Comparison of ENCODE assay signal across 16 cellular contexts in the genomic region with DNA sequence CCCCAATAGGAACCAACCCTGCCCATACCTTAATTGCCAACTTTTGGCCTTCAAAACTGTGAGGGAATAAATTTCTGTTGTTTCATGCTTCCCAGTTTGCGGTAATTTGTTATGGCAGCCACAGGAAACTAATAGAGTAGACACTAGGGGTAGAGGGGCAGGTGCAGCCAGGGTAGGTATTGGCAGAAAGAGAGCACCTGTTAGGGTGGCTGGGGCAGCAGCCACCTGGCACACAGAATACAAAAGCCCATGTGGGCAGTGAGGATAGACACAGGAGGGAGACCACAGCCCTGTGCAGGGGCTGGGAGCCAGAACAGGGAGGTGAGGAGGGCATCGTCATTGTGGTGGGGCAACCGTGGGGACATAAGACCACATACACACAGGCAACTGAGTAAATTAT. TPM values are rescaled to one million over a fixed set of nuclear protein-coding genes. Genes with fewer than 3 reads are reported as not detected.
DNase-seq lines count a peak whose midpoint lies in the region; ATAC-seq and TF ChIP-seq lines count a peak whose summit lies in the region.
"Had no signal": no experiment of that assay in that cellular context is flagged by ENCODE, and none has a peak within 500 bp of the region (broad histone marks: within the 10 kb centered on the region; RNA-seq: fewer than 3 reads in every experiment).

No MANE protein-coding gene starts in this region.

- no peak for TF ChIP-seq CTCF in DND-41 (IDR thresholded peaks at IDR 0.05; ENCODE audit: borderline replicate concordance, extremely low read depth, low read length, poor library complexity, severe bottlenecking)
- no peak for TF ChIP-seq CTCF in activated B cell treated with CpG ODN at 0.5 μM for 24 hours (IDR thresholded peaks at IDR 0.05)

- peaks cover 52 to 92% (median 84%) of the 10 kb centered on the region in 4 donors for H3K4me1 Mint-ChIP-seq in CD4-positive, CD25-positive, alpha-beta regulatory T cell
- H3K4me1 Mint-ChIP-seq in activated B cell treated with CpG ODN at 0.5 μM for 24 hours = peaks cover 92% of the 10 kb centered on the region
- H3K4me1 Mint-ChIP-seq in naive thymus-derived CD4-positive, alpha-beta T cell = peaks cover 78 to 97% (median 95%) of the 10 kb centered on the region in 7 donors

- H3K27me3 Mint-ChIP-seq in CD4-positive, CD25-positive, alpha-beta regulatory T cell = no peaks in the 10 kb centered on the region
- H3K27me3 Mint-ChIP-seq in activated B cell treated with CpG ODN at 0.5 μM for 24 hours = no peaks in the 10 kb centered on the region
- H3K27me3 Mint-ChIP-seq in naive thymus-derived CD4-positive, alpha-beta T cell = no peaks in the 10 kb centered on the region

- H3K27ac ChIP-seq in CD4-positive, CD25-positive, alpha-beta regulatory T cell (ENCODE audit: insufficient read depth, low read length, poor library complexity, severe bottlenecking) = no peak overlapping the region
- no peak overlapping the region for H3K27ac ChIP-seq in DND-41 (ENCODE audit: low read length)
- H3K27ac ChIP-seq in naive thymus-derived CD4-positive, alpha-beta T cell (ENCODE audit: low read depth, low read length) = no peak overlapping the region
- H3K27ac ChIP-seq: HL-60, PC-9, thyroid gland had no signal

- intact Hi-C loops in activated B cell treated with CpG ODN at 0.5 μM for 24 hours (cut with micrococcal nuclease) = no loop called here
- intact Hi-C loops in naive thymus-derived CD4-positive, alpha-beta T cell (cut with micrococcal nuclease) = no loop called here

- H3K27ac Mint-ChIP-seq in CD4-positive, CD25-positive, alpha-beta regulatory T cell = peak overlapping the region in 2 of 3 donors; percentile 12 to 85
- peak overlapping the region; percentile 83 for H3K27ac Mint-ChIP-seq in activated B cell treated with CpG ODN at 0.5 μM for 24 hours
- H3K27ac Mint-ChIP-seq in naive thymus-derived CD4-positive, alpha-beta T cell = peak overlapping the region in 7 of 9 donors; percentile 49 to 83 (median 64)

- no peak overlapping the region for H3K4me3 ChIP-seq in CD4-positive, CD25-positive, alpha-beta regulatory T cell (ENCODE audit: low read depth, low read length)
- no peak overlapping the region for H3K4me3 ChIP-seq in DND-41 (ENCODE audit: low read depth in 1 of 2, low read length in 2 of 2)
- no peak overlapping the region for H3K4me3 ChIP-seq in naive thymus-derived CD4-positive, alpha-beta T cell (ENCODE audit: low read length)
- H3K4me3 ChIP-seq: GM12878, PC-9, thyroid gland had no signal

- CTCF ChIA-PET in activated B cell treated with CpG ODN at 0.5 μM for 24 hours (lab: Charles Lee) = no interaction called here
- CTCF ChIA-PET in naive thymus-derived CD4-positive, alpha-beta T cell (lab: Charles Lee) = no interaction called here

- no peak for ATAC-seq in CD4-positive, CD25-positive, alpha-beta regulatory T cell (ENCODE audit: low read depth in 2 of 2)
- ATAC-seq in DND-41 (ENCODE audit: insufficient read depth, low read depth) = peak; percentile 45; the same call in 1 of the 3 replicates
- no peak for ATAC-seq in activated B cell treated with CpG ODN at 0.5 μM for 24 hours (ENCODE audit: low read depth)
- ATAC-seq in naive thymus-derived CD4-positive, alpha-beta T cell = no peak
- no peak for ATAC-seq in GM18498 (IDR thresholded peaks at IDR 0.05; ENCODE audit: unreplicated experiment)
- ATAC-seq: GM12878 had no signal

- H4K20me1 ChIP-seq in DND-41 (ENCODE audit: insufficient read depth, low read length) = peaks cover 53% of the 10 kb centered on the region

- H3K9me3 Mint-ChIP-seq in CD4-positive, CD25-positive, alpha-beta regulatory T cell = no peaks in the 10 kb centered on the region
- H3K9me3 Mint-ChIP-seq in activated B cell treated with CpG ODN at 0.5 μM for 24 hours = no peaks in the 10 kb centered on the region
- no peaks in the 10 kb centered on the region for H3K9me3 Mint-ChIP-seq in naive thymus-derived CD4-positive, alpha-beta T cell

- peaks cover 68% of the 10 kb centered on the region for H3K4me1 ChIP-seq in CD4-positive, CD25-positive, alpha-beta regulatory T cell (ENCODE audit: control insufficient read depth, insufficient read depth, low read length, poor library complexity, severe bottlenecking)
- no peaks in the 10 kb centered on the region for H3K4me1 ChIP-seq in DND-41 (ENCODE audit: insufficient read depth, low read length)
- H3K4me1 ChIP-seq in naive thymus-derived CD4-positive, alpha-beta T cell (ENCODE audit: control insufficient read depth in 2 of 2, insufficient read depth in 2 of 2, low read length in 2 of 2) = peaks cover 7 to 52% of the 10 kb centered on the region in 2 donors

- POLR2A ChIA-PET in activated B cell treated with CpG ODN at 0.5 μM for 24 hours (lab: Charles Lee) = no interaction called here
- POLR2A ChIA-PET in naive thymus-derived CD4-positive, alpha-beta T cell (lab: Charles Lee) = no interaction called here

- DNase-seq in CD4-positive, CD25-positive, alpha-beta regulatory T cell = no peak
- DNase-seq in DND-41 = no peak
- DNase-seq in activated B cell treated with CpG ODN at 0.5 μM for 24 hours = no peak
- no peak for DNase-seq in naive thymus-derived CD4-positive, alpha-beta T cell
- no peak for DNase-seq in occipital lobe (lab: John Stamatoyannopoulos, UW)
- DNase-seq in cerebellar cortex (ENCODE audit: low spot score) = no peak
- DNase-seq: activated CD4-positive, alpha-beta T cell treated with anti-CD3 and anti-CD28 coated beads, Interleukin-2, amount 50 U/mL, for 4 hours; amygdala; NCI-H1048; PC-9; SK-N-SH; stimulated activated CD4-positive, alpha-beta T cell treated with anti-CD3 and anti-CD28 coated beads, Interleukin-4, amount 100 ng/mL, for 4 hours; thyroid gland had no signal

- no peak overlapping the region for H2AFZ ChIP-seq in DND-41 (ENCODE audit: low read depth, low read length)
- H2AFZ ChIP-seq: PC-9 had no signal

- H3K79me2 ChIP-seq in DND-41 (ENCODE audit: insufficient read depth, low read length) = peaks cover 84% of the 10 kb centered on the region

- H3K4me3 Mint-ChIP-seq in CD4-positive, CD25-positive, alpha-beta regulatory T cell = peak overlapping the region; percentile 5 to 36 (median 22)
- peak overlapping the region; percentile 16 for H3K4me3 Mint-ChIP-seq in activated B cell treated with CpG ODN at 0.5 μM for 24 hours
- H3K4me3 Mint-ChIP-seq in naive thymus-derived CD4-positive, alpha-beta T cell = peak overlapping the region in 7 of 10 donors; percentile 19 to 93 (median 49)

- no peak overlapping the region for H3K9ac ChIP-seq in DND-41 (ENCODE audit: low read depth, low read length)
- H3K9ac ChIP-seq: SK-N-SH had no signal

- no peaks in the 10 kb centered on the region for H3K9me3 ChIP-seq in CD4-positive, CD25-positive, alpha-beta regulatory T cell (ENCODE audit: control insufficient read depth in 2 of 2, low read length in 2 of 2)
- no peaks in the 10 kb centered on the region for H3K9me3 ChIP-seq in DND-41 (ENCODE audit: insufficient read depth, low read length, severe bottlenecking)
- no peaks in the 10 kb centered on the region for H3K9me3 ChIP-seq in naive thymus-derived CD4-positive, alpha-beta T cell (ENCODE audit: control insufficient read depth in 2 of 3, low read length in 3 of 3)
- H3K9me3 ChIP-seq: SK-N-SH, thyroid gland had no signal

- H3K36me3 ChIP-seq in CD4-positive, CD25-positive, alpha-beta regulatory T cell (ENCODE audit: control insufficient read depth, insufficient read depth, low read length) = peaks cover 12% of the 10 kb centered on the region
- H3K36me3 ChIP-seq in DND-41 (ENCODE audit: insufficient read depth, low read length) = no peaks in the 10 kb centered on the region
- no peaks in the 10 kb centered on the region for H3K36me3 ChIP-seq in naive thymus-derived CD4-positive, alpha-beta T cell (ENCODE audit: control insufficient read depth in 2 of 3, insufficient read depth in 3 of 3, low read length in 3 of 3)
- H3K36me3 ChIP-seq: thyroid gland had no signal

- no peaks in the 10 kb centered on the region for H3K27me3 ChIP-seq in CD4-positive, CD25-positive, alpha-beta regulatory T cell (ENCODE audit: control insufficient read depth, insufficient read depth, low read length)
- no peaks in the 10 kb centered on the region for H3K27me3 ChIP-seq in DND-41 (ENCODE audit: insufficient read depth, low read length, poor library complexity)
- H3K27me3 ChIP-seq in naive thymus-derived CD4-positive, alpha-beta T cell (ENCODE audit: control insufficient read depth in 2 of 2, insufficient read depth in 2 of 2, low read length in 2 of 2) = no peaks in the 10 kb centered on the region
- H3K27me3 ChIP-seq: thyroid gland had no signal

- H3K4me2 ChIP-seq in DND-41 (ENCODE audit: insufficient read depth, low read length) = no peak overlapping the region
- H3K4me2 ChIP-seq: PC-9, SK-N-SH had no signal

- peaks cover 35% of the 10 kb centered on the region for H3K36me3 Mint-ChIP-seq in CD4-positive, CD25-positive, alpha-beta regulatory T cell
- H3K36me3 Mint-ChIP-seq in activated B cell treated with CpG ODN at 0.5 μM for 24 hours (ENCODE audit: low read depth) = peaks cover 52% of the 10 kb centered on the region
- H3K36me3 Mint-ChIP-seq in naive thymus-derived CD4-positive, alpha-beta T cell = peaks cover 5 to 49% (median 27%) of the 10 kb centered on the region in 5 donors

RNA-seq across cellular contexts. Expression of a gene that starts 28.2 kb away (rescaled TPM):
- total RNA-seq in CD4-positive, CD25-positive, alpha-beta regulatory T cell = 63.4 TPM
- polyA plus RNA-seq in CD4-positive, CD25-positive, alpha-beta regulatory T cell = 100 to 1,000 TPM in 2 of 4 donors, 10 to 100 TPM in 2; 96.8 to 112 (median 102) TPM
- 65.5 and 66.2 TPM in 2 replicates for total RNA-seq in activated B cell treated with CpG ODN at 0.5 μM for 24 hours
- total RNA-seq in naive thymus-derived CD4-positive, alpha-beta T cell = 10 to 100 TPM; 31.2 to 86.3 (median 75.0) TPM
- 10 to 100 TPM; 83.5 to 87.0 TPM for polyA plus RNA-seq in naive thymus-derived CD4-positive, alpha-beta T cell
- total RNA-seq in occipital lobe = 9.4 TPM
